ENCODE assay signal across 8 cellular contexts in genomic region chr1:209751627-209752231, GRCh38. TPM values are rescaled to one million over a fixed set of nuclear protein-coding genes. Genes with fewer than 3 reads are reported as not detected.
A peak's percentile ranks its signal among the peaks of the same experiment; 100 is the strongest.
DNase-seq lines count a peak whose midpoint lies in the region; ATAC-seq and TF ChIP-seq lines count a peak whose summit lies in the region.

No MANE protein-coding gene starts in this region.

- peaks cover 0 to 4% (median 0%) of the 10 kb centered on the region in 11 experiments; a peak in 1 of 22 replicates for H3K9me3 ChIP-seq in BLaER1 treated with 17β-estradiol and CSF1 and Interleukin-3, amounts not matched to agents 10 nM and 100 nM (replicated peaks in 1 of 11)

- TF ChIP-seq POLR2A in lower leg skin (IDR thresholded peaks at IDR 0.05), result no peak

- peak; percentile 51 for ATAC-seq in GM19324 (IDR thresholded peaks at IDR 0.05; ENCODE audit: low FRiP score, unreplicated experiment)
- peak; percentile 46 for ATAC-seq in HG03066 (IDR thresholded peaks at IDR 0.05; ENCODE audit: low read depth, unreplicated experiment)
- ATAC-seq in sciatic nerve, result no peak

- H3K36me3 ChIP-seq in BLaER1 treated with 17β-estradiol and CSF1 and Interleukin-3, amounts not matched to agents 10 nM and 100 nM, result no peaks in the 10 kb centered on the region

- no peak overlapping the region for H3K4me3 ChIP-seq in BLaER1 treated with 17β-estradiol and CSF1 and Interleukin-3, amounts not matched to agents 10 nM and 100 nM
- H3K4me3 ChIP-seq in lower leg skin (ENCODE audit: low read depth, poor library complexity, severe bottlenecking), result no peak overlapping the region

- H3K4me2 ChIP-seq in BLaER1 treated with 17β-estradiol and CSF1 and Interleukin-3, amounts not matched to agents 10 nM and 100 nM, result peak overlapping the region; percentile 31 to 67 (median 53)

- TF ChIP-seq CTCF in lower leg skin (IDR thresholded peaks at IDR 0.05), result no peak

- H3K4me1 ChIP-seq in BLaER1 treated with 17β-estradiol and CSF1 and Interleukin-3, amounts not matched to agents 10 nM and 100 nM, result peaks cover 31 to 68% (median 46%) of the 10 kb centered on the region in 10 experiments

- WGBS in lower leg skin, 2 donors, result 71 to 82% methylated on average over 5 of the region's 5 CpGs

- H4K20me1 ChIP-seq in BLaER1 treated with 17β-estradiol and CSF1 and Interleukin-3, amounts not matched to agents 10 nM and 100 nM, result no peaks in the 10 kb centered on the region

- peak overlapping the region in 2 of 11 experiments; percentile 1 to 19; a peak in 2 of 22 replicates for H3K27ac ChIP-seq in BLaER1 treated with 17β-estradiol and CSF1 and Interleukin-3, amounts not matched to agents 10 nM and 100 nM

- intact Hi-C loops in sciatic nerve (cut with DNase I) (no loop called here), lower leg skin (cut with DNase I; ENCODE audit: low total_unique reads) (no loop called here)

- no peak overlapping the region for H3K9ac ChIP-seq in BLaER1 treated with 17β-estradiol and CSF1 and Interleukin-3, amounts not matched to agents 10 nM and 100 nM

- DNase-seq in activated CD8-positive, alpha-beta memory T cell treated with anti-CD3 and anti-CD28 coated beads, Interleukin-2, amount 50 U/mL, for 48 hours, result peak; percentile 75
- DNase-seq in sciatic nerve (ENCODE audit: low spot score) (no peak), anterior cingulate cortex (lab: John Stamatoyannopoulos, UW) (no peak), globus pallidus (ENCODE audit: low spot score) (no peak), lower leg skin (ENCODE audit: low spot score in 2 of 2) (no peak)

- no peaks in the 10 kb centered on the region for H3K27me3 ChIP-seq in BLaER1 treated with 17β-estradiol and CSF1 and Interleukin-3, amounts not matched to agents 10 nM and 100 nM

RNA-seq across cellular contexts. Expression of gene TRAF3IP3, which starts 4.1 kb away (rescaled TPM):
- total RNA-seq in sciatic nerve (8.3 TPM), lower leg skin (1 to 10 TPM in 2 of 4 donors, under 1 TPM in 1, not detected in 1; 0.61 to 2.1 (median 1.1) TPM)

RNA-seq across cellular contexts. Expression of gene C1orf74, which starts 32.6 kb away (rescaled TPM):
- total RNA-seq in sciatic nerve (1.5 TPM), lower leg skin (1 to 10 TPM; 2.3 to 3.7 (median 2.8) TPM)

RNA-seq across cellular contexts. Expression of gene HSD11B1, which starts 47.1 kb away (rescaled TPM):
- total RNA-seq in sciatic nerve, result 6.0 TPM
- total RNA-seq in lower leg skin, result 100 to 1,000 TPM in 1 of 4 donors, 10 to 100 TPM in 3; 37.1 to 166 (median 55.9) TPM

RNA-seq across cellular contexts. Expression of gene IRF6, which starts 54.2 kb away (rescaled TPM):
- total RNA-seq in sciatic nerve (1.8 TPM), lower leg skin (100 to 1,000 TPM; 166 to 198 (median 176) TPM)
